Comparison of ENCODE assay signal across 22 cellular contexts in the genomic region with DNA sequence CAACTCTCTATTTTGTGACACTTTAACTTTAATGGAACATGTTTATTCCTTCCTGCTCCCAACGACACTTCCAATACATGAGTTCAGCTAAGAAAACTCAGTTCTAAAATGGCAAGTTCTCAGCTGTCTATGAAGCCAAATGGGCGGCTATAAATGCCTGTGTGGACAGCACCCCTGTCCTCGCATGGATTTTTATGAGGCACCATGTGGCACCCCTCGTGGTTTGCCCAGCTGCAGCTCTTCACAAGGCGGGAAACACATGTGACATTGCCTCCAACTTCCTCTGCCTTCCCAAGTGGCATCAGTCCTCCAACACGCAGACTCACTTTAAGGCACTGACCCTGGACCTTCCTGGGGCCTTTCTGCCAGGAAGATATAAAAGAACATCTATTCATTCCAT. TPM values are rescaled to one million over a fixed set of nuclear protein-coding genes. Genes with fewer than 3 reads are reported as not detected.
"Had no signal": no experiment of that assay in that cellular context is flagged by ENCODE, and none has a peak within 500 bp of the region (broad histone marks: within the 10 kb centered on the region; RNA-seq: fewer than 3 reads in every experiment).

No MANE protein-coding gene starts in this region.

- H3K36me3 ChIP-seq: esophagus squamous epithelium, heart left ventricle, thyroid gland had no signal

- H3K27me3 ChIP-seq: dorsolateral prefrontal cortex, esophagus squamous epithelium, heart left ventricle, thyroid gland had no signal

- H3K4me3 ChIP-seq: dorsolateral prefrontal cortex, esophagus squamous epithelium, heart left ventricle, thyroid gland had no signal

- ATAC-seq: activated CD4-positive, alpha-beta T cell treated with anti-CD3 and anti-CD28 coated beads for 36 hours; heart left ventricle; left cardiac atrium; naive thymus-derived CD4-positive, alpha-beta T cell; WTC11 had no signal

- H3K27ac ChIP-seq: dorsolateral prefrontal cortex, esophagus squamous epithelium, heart left ventricle, thyroid gland had no signal

- DNase-seq: activated CD4-positive, alpha-beta T cell treated with anti-CD3 and anti-CD28 coated beads for 36 hours; activated CD4-positive, alpha-beta T cell treated with anti-CD3 and anti-CD28 coated beads, Interleukin-2, amount 50 U/mL, for 4 hours; activated CD8-positive, alpha-beta memory T cell treated with anti-CD3 and anti-CD28 coated beads for 24 hours; activated CD8-positive, alpha-beta memory T cell treated with anti-CD3 and anti-CD28 coated beads, Interleukin-2, amount 50 U/mL, for 48 hours; activated naive CD4-positive, alpha-beta T cell treated with Interleukin-2 at 50 U/mL for 16 hours; activated naive CD8-positive, alpha-beta T cell treated with anti-CD3 and anti-CD28 coated beads for 36 hours; activated T-cell treated with anti-CD3 and anti-CD28 coated beads, Interleukin-2, amount 50 U/mL, for 48 hours; central memory CD4-positive, alpha-beta T cell; dorsolateral prefrontal cortex; esophagus squamous epithelium; heart left ventricle; islet precursor cell; left cardiac atrium; naive thymus-derived CD4-positive, alpha-beta T cell; occipital lobe; retina; stimulated activated CD4-positive, alpha-beta T cell treated with anti-CD3 and anti-CD28 coated beads, Interleukin-12 subunit alpha, Interleukin-12 subunit beta, amount 100 ng/mL, for 4 hours; stimulated activated CD4-positive, alpha-beta T cell treated with anti-CD3 and anti-CD28 coated beads, Interleukin-4, amount 100 ng/mL, for 4 hours; substantia nigra; T-helper 9 cell; thyroid gland had no signal

- H3K9me3 ChIP-seq: esophagus squamous epithelium, heart left ventricle, thyroid gland had no signal

RNA-seq across cellular contexts. Expression of a gene that starts 48.0 kb away (rescaled TPM):
- polyA plus RNA-seq: naive thymus-derived CD4-positive, alpha-beta T cell had no signal
